1 cellular context compared by ENCODE assay signal in genomic region chr7:1459512-1459892, GRCh38.
TF ChIP-seq lines count a peak whose summit lies in the region.

No MANE protein-coding gene starts in this region.

TF ChIP-seq in SK-N-SH treated with all-trans-retinoic acid at 6 μM for 48 hours, 23 proteins besides CTCF, POLR2A, EP300 and RAD21 (continued from another document):
- no peak for TF ChIP-seq CSRNP3 (CRISPR knock-in tag; IDR thresholded peaks at IDR 0.05)
- TF ChIP-seq CSDC2 (CRISPR knock-in tag; IDR thresholded peaks at IDR 0.05), result no peak
- TF ChIP-seq GLIS3 (CRISPR knock-in tag; IDR thresholded peaks at IDR 0.05), result no peak
- TF ChIP-seq ZFP3 (CRISPR knock-in tag; IDR thresholded peaks at IDR 0.05), result no peak
